8 cellular contexts compared by ENCODE assay signal in the genomic region with DNA sequence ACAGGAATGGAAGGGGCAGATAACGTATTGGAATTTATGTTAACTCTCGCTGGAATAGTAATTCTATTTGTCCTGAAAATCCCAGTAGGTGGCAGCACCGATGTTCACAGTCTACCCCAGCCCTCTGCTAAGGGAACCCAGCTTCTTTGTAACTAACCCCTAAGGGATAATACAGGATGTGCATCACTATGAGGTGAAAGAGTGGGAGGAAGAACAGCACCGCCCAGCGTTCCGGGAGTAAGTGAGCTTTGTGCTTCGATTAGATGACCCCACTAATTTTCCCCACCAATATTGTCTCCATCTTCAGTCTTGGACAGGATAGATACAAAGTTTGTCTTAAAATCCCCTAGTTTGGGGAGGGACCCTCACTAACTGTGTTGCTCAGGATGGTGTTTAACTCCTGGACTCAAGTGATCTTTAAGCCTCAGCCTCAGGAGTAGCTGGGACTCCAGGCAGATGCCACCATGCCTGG. TPM values are rescaled to one million over a fixed set of nuclear protein-coding genes. Genes with fewer than 3 reads are reported as not detected.
DNase-seq lines count a peak whose midpoint lies in the region; ATAC-seq, FAIRE-seq and TF ChIP-seq lines count a peak whose summit lies in the region.

No MANE protein-coding gene starts in this region.

- peaks cover 31% of the 10 kb centered on the region for H3K36me3 Mint-ChIP-seq in activated CD4-positive, alpha-beta memory T cell treated with anti-CD3 and anti-CD28 coated beads for 36 hours

- intact Hi-C loops in activated CD4-positive, alpha-beta memory T cell treated with anti-CD3 and anti-CD28 coated beads for 36 hours (cut with micrococcal nuclease), result loop anchor here (1.0 to 10.0 kb wide), 3 partner anchors 62 to 288 kb away; no protein-coding TSS in a partner anchor

- peak overlapping the region; percentile 82 for H3K9ac ChIP-seq in BLaER1

- no peaks in the 10 kb centered on the region for H3K27me3 Mint-ChIP-seq in activated CD4-positive, alpha-beta memory T cell treated with anti-CD3 and anti-CD28 coated beads for 36 hours

- CTCF ChIA-PET in activated CD4-positive, alpha-beta memory T cell treated with anti-CD3 and anti-CD28 coated beads for 36 hours (lab: Charles Lee), result interaction anchor here (0.8 to 8.6 kb wide), 27 partner anchors 10 to 744 kb away, joined by 3 to 161 read pairs (median 6); a partner anchor contains a TSS

- DNase-seq in NCI-H748 (lab: John Stamatoyannopoulos, UW; ENCODE audit: unreplicated experiment) (peak; percentile 86), mesenteric fat pad (ENCODE audit: low spot score) (peak; percentile 62)
- DNase-seq in activated CD4-positive, alpha-beta memory T cell treated with anti-CD3 and anti-CD28 coated beads for 36 hours, result peak; percentile 85
- peak; percentile 51 for DNase-seq in stimulated activated CD8-positive, alpha-beta memory T cell treated with anti-CD3 and anti-CD28 coated beads, Interleukin-12 subunit alpha, Interleukin-12 subunit beta, amount 100 ng/mL, for 24 hours (ENCODE audit: extremely low read depth)

- no peak overlapping the region for H3K4me3 Mint-ChIP-seq in activated CD4-positive, alpha-beta memory T cell treated with anti-CD3 and anti-CD28 coated beads for 36 hours

- POLR2A ChIA-PET in activated CD4-positive, alpha-beta memory T cell treated with anti-CD3 and anti-CD28 coated beads for 36 hours (lab: Charles Lee), result interaction anchor here (0.9 to 8.0 kb wide), 12 partner anchors 9 to 148 kb away, joined by 3 to 254 read pairs (median 8); a partner anchor contains a TSS

- H3K4me2 ChIP-seq in BLaER1, result peak overlapping the region; percentile 87

- H3K9me3 Mint-ChIP-seq in activated CD4-positive, alpha-beta memory T cell treated with anti-CD3 and anti-CD28 coated beads for 36 hours, result no peaks in the 10 kb centered on the region

- H3K4me1 ChIP-seq in BLaER1, result peaks cover 38% of the 10 kb centered on the region

- peaks cover 29% of the 10 kb centered on the region for H3K4me1 Mint-ChIP-seq in activated CD4-positive, alpha-beta memory T cell treated with anti-CD3 and anti-CD28 coated beads for 36 hours (ENCODE audit: low read depth)

- H3K9me3 ChIP-seq in BLaER1, result no peaks in the 10 kb centered on the region

- peak overlapping the region; percentile 74 for H3K4me3 ChIP-seq in BLaER1

- ATAC-seq in HG03378 (IDR thresholded peaks at IDR 0.05; ENCODE audit: unreplicated experiment), result peak; percentile 72

- peaks cover 72% of the 10 kb centered on the region for H4K20me1 ChIP-seq in BLaER1

- no peak overlapping the region for H3K27ac Mint-ChIP-seq in activated CD4-positive, alpha-beta memory T cell treated with anti-CD3 and anti-CD28 coated beads for 36 hours

- H3K36me3 ChIP-seq in BLaER1, result peaks cover 48% of the 10 kb centered on the region

- H3K27me3 ChIP-seq in BLaER1, result no peaks in the 10 kb centered on the region

- peak; percentile 35 for TF ChIP-seq POLR2A in GM19193 (IDR thresholded peaks at IDR 0.05; ENCODE audit: extremely low read depth, insufficient read depth, insufficient read length)

- peak overlapping the region; percentile 81 for H3K27ac ChIP-seq in BLaER1

- peak; percentile 35 for FAIRE-seq in endometrium (lab: Jason Lieb, UNC)

RNA-seq across cellular contexts. Expression of a gene that starts 2.7 kb away (rescaled TPM):
- 100 to 1,000 TPM; 310 to 315 TPM for total RNA-seq in activated CD4-positive, alpha-beta memory T cell treated with anti-CD3 and anti-CD28 coated beads for 36 hours
- total RNA-seq in mesenteric fat pad, result 238 TPM

Comparison
In these comparisons a context has a peak if more than half of its experiments do, and no peak if none do; other contexts are left out.
1. Peak in every context shown above with its lines: DNase-seq, ATAC-seq, H3K4me3 ChIP-seq and H3K27ac ChIP-seq.